In genomic region chr7:137755438-137755837, GRCh38 we compare ENCODE assay signal across 17 cellular contexts.
"Had no signal": no experiment of that assay in that cellular context is flagged by ENCODE, and none has a peak within 500 bp of the region (broad histone marks: within the 10 kb centered on the region; RNA-seq: fewer than 3 reads in every experiment).

No MANE protein-coding gene starts in this region.

- H3K27me3 ChIP-seq: adrenal gland, body of pancreas, heart left ventricle, suprapubic skin had no signal

- H3K4me1 Mint-ChIP-seq: central memory CD8-positive, alpha-beta T cell had no signal

- H3K9me3 Mint-ChIP-seq: activated T-helper 2 cell treated with anti-CD3 and anti-CD28 coated beads, Interferon-gamma antibody, Interleukin-2, Interleukin-4, amounts not matched to agents 10 μg/mL and 5 μg/mL and 100 μg/mL, durations not matched to agents 14 hours and 24 hours and 36 hours; central memory CD8-positive, alpha-beta T cell; nephron had no signal

- H3K9me3 ChIP-seq: adrenal gland, body of pancreas, heart left ventricle, suprapubic skin had no signal

- H3K27ac ChIP-seq: adrenal gland, body of pancreas, heart left ventricle had no signal

- H3K36me3 ChIP-seq: adrenal gland, heart left ventricle, suprapubic skin had no signal

- H3K4me3 Mint-ChIP-seq: central memory CD8-positive, alpha-beta T cell; nephron had no signal

- DNase-seq: activated CD4-positive, alpha-beta T cell treated with anti-CD3 and anti-CD28 coated beads for 48 hours; activated naive CD4-positive, alpha-beta T cell treated with anti-CD3 and anti-CD28 coated beads, Interleukin-2, amount 50 U/mL, for 16 hours; activated T-cell treated with anti-CD3 and anti-CD28 coated beads for 4 hours; adrenal gland; body of pancreas; effector memory CD4-positive, alpha-beta T cell; heart left ventricle; left colon; stimulated activated CD4-positive, alpha-beta T cell treated with anti-CD3 and anti-CD28 coated beads, Interleukin-2, amount 100 ng/mL, for 48 hours; stimulated activated naive CD8-positive, alpha-beta T cell treated with anti-CD3 and anti-CD28 coated beads, Interleukin-15, Interleukin-2, amounts not matched to agents 100 U/mL and 50 U/mL, for 24 hours; T1000 had no signal

- H3K4me3 ChIP-seq: adrenal gland, body of pancreas, heart left ventricle, suprapubic skin had no signal

- H3K27ac Mint-ChIP-seq: activated T-helper 2 cell treated with anti-CD3 and anti-CD28 coated beads, Interferon-gamma antibody, Interleukin-2, Interleukin-4, amounts not matched to agents 10 μg/mL and 5 μg/mL and 100 μg/mL, durations not matched to agents 14 hours and 24 hours and 36 hours; nephron had no signal

- H3K4me1 ChIP-seq: adrenal gland had no signal

- ATAC-seq: body of pancreas; heart left ventricle; left colon; sciatic nerve; stimulated activated naive CD8-positive, alpha-beta T cell treated with anti-CD3 and anti-CD28 coated beads, Interleukin-15, Interleukin-2, amounts not matched to agents 100 U/mL and 50 U/mL, for 24 hours had no signal

- FAIRE-seq: frontal cortex had no signal
